In genomic region chr10:29968556-29968955, GRCh38 we compare ENCODE assay signal across 15 cellular contexts.
"Had no signal": no experiment of that assay in that cellular context is flagged by ENCODE, and none has a peak within 500 bp of the region (broad histone marks: within the 10 kb centered on the region; RNA-seq: fewer than 3 reads in every experiment).

No MANE protein-coding gene starts in this region.

- H3K36me3 Mint-ChIP-seq: activated naive CD8-positive, alpha-beta T cell treated with anti-CD3 and anti-CD28 coated beads, Interleukin-2, amount 10 ng/mL, durations not matched to agents 7 days and 5 days had no signal

- H3K27me3 ChIP-seq: left lung, thyroid gland, uterus had no signal

- H3K9me3 Mint-ChIP-seq: activated naive CD8-positive, alpha-beta T cell treated with anti-CD3 and anti-CD28 coated beads, Interleukin-2, amount 10 ng/mL, durations not matched to agents 7 days and 5 days; nephron progenitor cell; stimulated activated naive CD8-positive, alpha-beta T cell treated with anti-CD3 and anti-CD28 coated beads, Interleukin-15, amount 100 ng/mL, for 72 hours had no signal

- H3K9me3 ChIP-seq: left lung, prostate gland, thyroid gland, uterus had no signal

- H3K36me3 ChIP-seq: left lung, prostate gland, thyroid gland, uterus had no signal

- H3K4me1 Mint-ChIP-seq: activated naive CD8-positive, alpha-beta T cell treated with anti-CD3 and anti-CD28 coated beads, Interleukin-2, amount 10 ng/mL, durations not matched to agents 7 days and 5 days; stimulated activated naive CD8-positive, alpha-beta T cell treated with anti-CD3 and anti-CD28 coated beads, Interleukin-15, amount 100 ng/mL, for 72 hours had no signal

- H3K27ac ChIP-seq: prostate gland, uterus had no signal

- H3K4me3 ChIP-seq: left lung, prostate gland, thyroid gland, uterus had no signal

- DNase-seq: activated CD4-positive, alpha-beta T cell treated with anti-CD3 and anti-CD28 coated beads, Interleukin-2, amount 50 U/mL, for 1 hour; activated naive CD4-positive, alpha-beta T cell; activated naive CD8-positive, alpha-beta T cell treated with anti-CD3 and anti-CD28 coated beads, Interleukin-2, amount 10 ng/mL, durations not matched to agents 7 days and 5 days; hippocampal formation; kidney; left lung; nephron progenitor cell; occipital lobe; stimulated activated CD4-positive, alpha-beta T cell treated with anti-CD3 and anti-CD28 coated beads, Interleukin-1b, Interleukin-23, amount 100 ng/mL, for 48 hours; stimulated activated naive CD8-positive, alpha-beta T cell treated with anti-CD3 and anti-CD28 coated beads, Interleukin-15, amount 100 ng/mL, for 72 hours; T-helper 9 cell; thyroid gland; uterus had no signal

- H3K27ac Mint-ChIP-seq: activated naive CD8-positive, alpha-beta T cell treated with anti-CD3 and anti-CD28 coated beads, Interleukin-2, amount 10 ng/mL, durations not matched to agents 7 days and 5 days; nephron progenitor cell; stimulated activated naive CD8-positive, alpha-beta T cell treated with anti-CD3 and anti-CD28 coated beads, Interleukin-15, amount 100 ng/mL, for 72 hours had no signal

- H3K4me1 ChIP-seq: left lung, prostate gland, uterus had no signal

- ATAC-seq: activated CD4-positive, CD25-positive, alpha-beta regulatory T cell treated with anti-CD3 and anti-CD28 coated beads, Interleukin-2, amount 50 U/mL, for 24 hours; left lung; stimulated activated naive CD8-positive, alpha-beta T cell treated with anti-CD3 and anti-CD28 coated beads, Interleukin-15, amount 100 ng/mL, for 72 hours had no signal

- H3K4me3 Mint-ChIP-seq: activated naive CD8-positive, alpha-beta T cell treated with anti-CD3 and anti-CD28 coated beads, Interleukin-2, amount 10 ng/mL, durations not matched to agents 7 days and 5 days; nephron progenitor cell; stimulated activated naive CD8-positive, alpha-beta T cell treated with anti-CD3 and anti-CD28 coated beads, Interleukin-15, amount 100 ng/mL, for 72 hours had no signal
